ENCODE assay signal across 1 cellular context in genomic region chr5:40137223-40137622, GRCh38.
TF ChIP-seq lines count a peak whose summit lies in the region.

No MANE protein-coding gene starts in this region.

TF ChIP-seq in K562, 482 proteins besides CTCF, POLR2A, EP300 and RAD21 (continued from another document):
- TF ChIP-seq ZBTB43 (CRISPR knock-in tag; IDR thresholded peaks at IDR 0.05) (no peak), ZNF253 (CRISPR knock-in tag; conservative IDR thresholded peaks at IDR 0.05) (no peak), HNRNPK (IDR thresholded peaks at IDR 0.05; ENCODE audit: low read depth, low read length, poor library complexity, severe bottlenecking) (peak; percentile 32)
